ENCODE assay signal across 1 cellular context in genomic region chr10:113329121-113329596, GRCh38.
TF ChIP-seq lines count a peak whose summit lies in the region.

No MANE protein-coding gene starts in this region.

TF ChIP-seq in SK-N-SH treated with all-trans-retinoic acid at 6 μM for 48 hours, 23 proteins besides CTCF, POLR2A, EP300 and RAD21 (continued from another document):
- TF ChIP-seq CREB5 (CRISPR knock-in tag; IDR thresholded peaks at IDR 0.05; ENCODE audit: low read depth) (peak; percentile 71; the same call in 1 of the 2 replicates), ARNTL (CRISPR knock-in tag; IDR thresholded peaks at IDR 0.05; ENCODE audit: borderline replicate concordance, low read depth) (no peak), ZNF70 (CRISPR knock-in tag; IDR thresholded peaks at IDR 0.05) (no peak), BACH2 (CRISPR knock-in tag; IDR thresholded peaks at IDR 0.05; ENCODE audit: borderline replicate concordance) (no peak), CSDC2 (CRISPR knock-in tag; IDR thresholded peaks at IDR 0.05) (peak; percentile 75; the same call in 1 of the 2 replicates)
- TF ChIP-seq, protein P1, sequence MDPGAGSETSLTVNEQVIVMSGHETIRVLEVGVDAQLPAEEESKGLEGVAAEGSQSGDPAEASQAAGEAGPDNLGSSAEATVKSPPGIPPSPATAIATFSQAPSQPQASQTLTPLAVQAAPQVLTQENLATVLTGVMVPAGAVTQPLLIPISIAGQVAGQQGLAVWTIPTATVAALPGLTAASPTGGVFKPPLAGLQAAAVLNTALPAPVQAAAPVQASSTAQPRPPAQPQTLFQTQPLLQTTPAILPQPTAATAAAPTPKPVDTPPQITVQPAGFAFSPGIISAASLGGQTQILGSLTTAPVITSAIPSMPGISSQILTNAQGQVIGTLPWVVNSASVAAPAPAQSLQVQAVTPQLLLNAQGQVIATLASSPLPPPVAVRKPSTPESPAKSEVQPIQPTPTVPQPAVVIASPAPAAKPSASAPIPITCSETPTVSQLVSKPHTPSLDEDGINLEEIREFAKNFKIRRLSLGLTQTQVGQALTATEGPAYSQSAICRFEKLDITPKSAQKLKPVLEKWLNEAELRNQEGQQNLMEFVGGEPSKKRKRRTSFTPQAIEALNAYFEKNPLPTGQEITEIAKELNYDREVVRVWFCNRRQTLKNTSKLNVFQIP (CRISPR knock-in tag; IDR thresholded peaks at IDR 0.05; ENCODE audit: borderline replicate concordance, low read depth): peak; percentile 29; the same call in 1 of the 2 replicates
